2 cellular contexts compared by ENCODE assay signal in genomic region chr20:3621111-3621510, GRCh38.
TF ChIP-seq lines count a peak whose summit lies in the region.

No MANE protein-coding gene starts in this region.

TF ChIP-seq in GM23338, 12 proteins besides CTCF, POLR2A, EP300 and RAD21:
- TF ChIP-seq NANOG (IDR thresholded peaks at IDR 0.05; ENCODE audit: borderline replicate concordance) (no peak), ETS1 (IDR thresholded peaks at IDR 0.05) (no peak), EZH2phosphoT487 (IDR thresholded peaks at IDR 0.05; ENCODE audit: unreplicated experiment) (no peak), REST (IDR thresholded peaks at IDR 0.05; ENCODE audit: unreplicated experiment) (no peak), JUNB (IDR thresholded peaks at IDR 0.05; ENCODE audit: unreplicated experiment) (no peak)

TF ChIP-seq in WTC11, 78 proteins besides CTCF, POLR2A, EP300 and RAD21:
- TF ChIP-seq ZNF121 (CRISPR knock-in tag; IDR thresholded peaks at IDR 0.05) (no peak), AFF4 (CRISPR knock-in tag; IDR thresholded peaks at IDR 0.05; ENCODE audit: borderline replicate concordance) (no peak), ZBTB21 (CRISPR knock-in tag; IDR thresholded peaks at IDR 0.05; ENCODE audit: borderline replicate concordance) (no peak), USF1 (CRISPR knock-in tag; IDR thresholded peaks at IDR 0.05) (no peak), IRF2 (CRISPR knock-in tag; IDR thresholded peaks at IDR 0.05; ENCODE audit: borderline replicate concordance, low read depth) (no peak), GRHL2 (CRISPR knock-in tag; IDR thresholded peaks at IDR 0.05; ENCODE audit: insufficient replicate concordance, severe bottlenecking) (no peak), ATF6 (CRISPR knock-in tag; IDR thresholded peaks at IDR 0.05) (no peak), ELF4 (CRISPR knock-in tag; IDR thresholded peaks at IDR 0.05; ENCODE audit: low read depth) (no peak)
